In the genomic region with DNA sequence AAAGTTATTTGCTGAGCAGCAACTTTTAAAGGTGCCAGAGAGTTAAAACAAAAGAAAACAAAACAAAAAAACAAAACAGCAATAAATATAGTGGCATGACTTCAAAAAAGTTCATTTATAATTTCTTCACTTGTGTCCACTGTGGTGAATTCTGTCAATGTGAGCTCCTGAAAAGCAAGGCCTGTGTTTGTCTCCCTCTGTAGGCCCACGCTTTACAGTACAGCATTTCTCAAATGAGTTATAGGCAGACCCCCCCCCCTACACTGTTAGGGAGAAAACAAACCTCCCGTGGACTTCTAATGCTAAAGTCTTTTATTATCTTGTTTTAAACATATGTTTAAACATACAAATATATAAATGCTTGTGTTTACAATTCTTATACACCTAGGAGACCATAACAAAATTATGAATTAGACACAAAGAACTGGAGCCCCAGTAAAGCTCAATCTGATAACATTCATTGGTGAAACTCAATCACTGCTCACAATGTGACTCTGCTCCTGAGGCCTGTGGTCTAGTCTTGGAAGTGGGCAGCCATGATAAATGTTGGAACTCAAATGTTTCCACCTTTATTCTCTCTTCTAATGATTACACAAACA, we compare ENCODE assay signal across 9 cellular contexts. TPM values are rescaled to one million over a fixed set of nuclear protein-coding genes. Genes with fewer than 3 reads are reported as not detected.
A peak's percentile ranks its signal among the peaks of the same experiment; 100 is the strongest.
DNase-seq lines count a peak whose midpoint lies in the region; ATAC-seq and TF ChIP-seq lines count a peak whose summit lies in the region.
"Had no signal": no experiment of that assay in that cellular context is flagged by ENCODE, and none has a peak within 500 bp of the region (broad histone marks: within the 10 kb centered on the region; RNA-seq: fewer than 3 reads in every experiment).

No MANE protein-coding gene starts in this region.

- H3K4me3 ChIP-seq in OCI-LY7 (ENCODE audit: low read depth, low read length, poor library complexity, severe bottlenecking): no peak overlapping the region

- no peaks in the 10 kb centered on the region for H3K9me3 ChIP-seq in OCI-LY7 (ENCODE audit: low read length)

- no peak overlapping the region for H3K27ac Mint-ChIP-seq in nephron progenitor cell
- H3K27ac Mint-ChIP-seq: activated naive CD4-positive, alpha-beta T cell treated with anti-CD3 and anti-CD28 coated beads, Interleukin-2, amount 50 U/mL, for 24 hours had no signal

- no peaks in the 10 kb centered on the region for H3K4me1 Mint-ChIP-seq in nephron progenitor cell
- H3K4me1 Mint-ChIP-seq: activated naive CD4-positive, alpha-beta T cell treated with anti-CD3 and anti-CD28 coated beads, Interleukin-2, amount 50 U/mL, for 24 hours had no signal

- ATAC-seq in GM19023 (IDR thresholded peaks at IDR 0.05; ENCODE audit: unreplicated experiment): no peak

- CTCF ChIA-PET in OCI-LY7 (lab: Charles Lee; ENCODE audit: unreplicated experiment): no interaction called here

- peaks cover 13% of the 10 kb centered on the region for H3K9me3 Mint-ChIP-seq in nephron progenitor cell

- DNase-seq in OCI-LY7 (ENCODE audit: low spot score) (peak; percentile 13), erythroblast (lab: John Stamatoyannopoulos, UW) (peak; percentile 2 to 13), nephron progenitor cell (peak; percentile 8), T1000 (lab: John Stamatoyannopoulos, UW) (no peak)
- DNase-seq in stimulated activated CD4-positive, alpha-beta T cell treated with anti-CD3 and anti-CD28 coated beads, Interleukin-4, amount 100 ng/mL, for 24 hours: no peak

- no peak overlapping the region for H2AFZ ChIP-seq in OCI-LY7 (ENCODE audit: low read length)

- BruUV-seq in OCI-LY7 (replicated peaks; lab: Mats Ljungman, UMichigan): no TSS peak

- POLR2A ChIA-PET in OCI-LY7 (lab: Charles Lee): interaction anchor here (0.5 to 1.4 kb wide), 4 partner anchors 14 to 635 kb away, joined by 3 to 6 read pairs (median 4); no protein-coding TSS in a partner anchor

- H3K79me2 ChIP-seq in OCI-LY7 (ENCODE audit: insufficient read depth, low read depth, low read length): no peaks in the 10 kb centered on the region

- no peaks in the 10 kb centered on the region for H3K4me1 ChIP-seq in OCI-LY7 (ENCODE audit: insufficient read depth, low read length, poor library complexity, severe bottlenecking)

- peaks cover 8% of the 10 kb centered on the region for H3K36me3 Mint-ChIP-seq in nephron progenitor cell (ENCODE audit: low read depth)
- H3K36me3 Mint-ChIP-seq: activated naive CD4-positive, alpha-beta T cell treated with anti-CD3 and anti-CD28 coated beads, Interleukin-2, amount 50 U/mL, for 24 hours had no signal

- H4K20me1 ChIP-seq in OCI-LY7 (ENCODE audit: insufficient read depth, low read length): no peaks in the 10 kb centered on the region

- no peaks in the 10 kb centered on the region for H3K27me3 Mint-ChIP-seq in nephron progenitor cell (ENCODE audit: low read depth, poor library complexity)
- H3K27me3 Mint-ChIP-seq: activated naive CD4-positive, alpha-beta T cell treated with anti-CD3 and anti-CD28 coated beads, Interleukin-2, amount 50 U/mL, for 24 hours had no signal

- intact Hi-C loops in OCI-LY7 (cut with micrococcal nuclease; ENCODE audit: unreplicated experiment): no loop called here

- H3K9me2 ChIP-seq in OCI-LY7 (ENCODE audit: insufficient read depth, low read length): no peaks in the 10 kb centered on the region

- no peak for TF ChIP-seq POLR2A in erythroblast (IDR thresholded peaks at IDR 0.05; ENCODE audit: low read length)

- no peak overlapping the region for H3K4me2 ChIP-seq in OCI-LY7 (ENCODE audit: low read length)

- H3K36me3 ChIP-seq in OCI-LY7 (ENCODE audit: insufficient read depth, low read length): no peaks in the 10 kb centered on the region

- H3K27ac ChIP-seq in 22Rv1 (no peak overlapping the region), OCI-LY7 (ENCODE audit: low read depth, low read length, poor library complexity, severe bottlenecking) (no peak overlapping the region)

- H3K4me3 Mint-ChIP-seq in nephron progenitor cell: no peak overlapping the region
- H3K4me3 Mint-ChIP-seq: activated naive CD4-positive, alpha-beta T cell treated with anti-CD3 and anti-CD28 coated beads, Interleukin-2, amount 50 U/mL, for 24 hours had no signal

- TF ChIP-seq CTCF in 22Rv1 (IDR thresholded peaks at IDR 0.05): peak; percentile 79
- TF ChIP-seq CTCF in GM12873 (IDR thresholded peaks at IDR 0.05; ENCODE audit: insufficient read depth, low read depth, low read length, missing control alignments): peak; percentile 37
- peak; percentile 74 for TF ChIP-seq CTCF in OCI-LY7 (conservative IDR thresholded peaks at IDR 0.05; ENCODE audit: low read length)
- peak; percentile 66 for TF ChIP-seq CTCF in nephron progenitor cell (IDR thresholded peaks at IDR 0.05)

RNA-seq across cellular contexts. Expression of gene SCOC, which starts 47.0 kb away (rescaled TPM):
- total RNA-seq in OCI-LY7 (2014; rRNA removed; shearing (Covaris generic)): 4.9 and 8.0 TPM in 2 replicates
- total RNA-seq in OCI-LY7 (2022): 16.2 and 18.3 TPM in 2 replicates

Comparison
In these comparisons a context has a peak if more than half of its experiments do, and no peak if none do; other contexts are left out.
1. DNase-seq: peak in OCI-LY7 (single experiment), erythroblast (2 of 2) and nephron progenitor cell (single experiment); none in stimulated activated CD4-positive, alpha-beta T cell treated with anti-CD3 and anti-CD28 coated beads, Interleukin-4, amount 100 ng/mL, for 24 hours (single experiment) and T1000 (single experiment).
2. Peak in every context shown above with its lines, with median percentiles within 50 percentile points of each other: CTCF ChIP-seq.